In the genomic region with DNA sequence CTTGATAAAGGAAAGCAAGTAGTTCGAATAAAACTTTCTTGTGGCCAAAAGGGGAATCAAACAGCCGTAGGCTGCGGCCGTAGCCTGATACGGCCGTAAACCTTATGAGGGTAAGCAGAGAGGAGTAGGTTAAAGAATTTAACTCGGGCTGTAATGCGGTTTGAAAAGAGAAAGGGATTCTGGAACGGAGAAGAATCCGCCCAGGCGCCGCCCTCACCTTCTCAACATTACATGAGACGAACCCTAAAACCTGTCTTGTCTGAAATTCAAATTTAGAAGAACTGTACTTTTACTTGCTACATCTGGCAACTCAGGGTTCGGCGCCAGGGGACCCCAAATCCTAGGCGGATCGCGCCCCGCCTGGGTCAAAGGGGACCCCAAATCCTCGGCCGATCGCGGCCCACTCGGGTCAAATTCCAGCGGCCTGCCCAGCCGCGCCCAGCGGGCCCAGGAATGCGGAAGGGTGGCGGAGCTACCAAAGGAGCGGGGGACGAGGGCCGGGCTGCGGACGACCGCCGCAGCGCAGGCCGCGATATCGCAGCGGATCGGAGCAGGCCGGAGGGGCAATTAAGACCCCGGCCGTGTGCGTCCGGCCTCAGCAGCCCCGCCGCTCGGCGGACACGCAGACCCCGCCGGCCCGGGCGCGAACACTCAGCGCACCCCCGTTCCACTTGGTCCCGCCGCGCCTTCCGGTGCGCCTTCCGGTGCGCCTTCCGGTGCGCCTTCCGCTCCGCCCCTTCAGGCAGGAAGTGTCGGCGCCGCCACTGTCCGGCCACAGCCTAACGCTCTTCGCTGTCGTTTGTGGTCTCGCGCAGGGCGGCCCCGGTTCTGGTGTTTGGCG, we compare ENCODE assay signal across 1 cellular context.
TF ChIP-seq lines count a peak whose summit lies in the region.

A gene (plus strand): TSS at position 741 of the 841 bp plus-strand sequence. CDS start 10,766 bp downstream, outside the sequence.

TF ChIP-seq in GM12878, 131 proteins besides CTCF, POLR2A, EP300 and RAD21 (continued from another document and continues in another):
- TF ChIP-seq SMAD5 (IDR thresholded peaks at IDR 0.05; ENCODE audit: low read depth) (no peak; the same call in 1 of the 2 replicates), HCFC1 (IDR thresholded peaks at IDR 0.05; ENCODE audit: low read length) (no peak; the same call in 1 of the 2 replicates), FOXK2 (IDR thresholded peaks at IDR 0.05) (peak; percentile 98), EZH2 (IDR thresholded peaks at IDR 0.05; ENCODE audit: borderline replicate concordance, control insufficient read depth, low read depth, low read length) (no peak), SPI1 (IDR thresholded peaks at IDR 0.05; ENCODE audit: borderline replicate concordance, insufficient read depth, low read depth, low read length) (no peak; the same call in 1 of the 2 replicates), IKZF1 (conservative IDR thresholded peaks at IDR 0.05) (peak; percentile 98), BMI1 (IDR thresholded peaks at IDR 0.05; ENCODE audit: borderline replicate concordance) (no peak), ASH2L (IDR thresholded peaks at IDR 0.05; ENCODE audit: borderline replicate concordance, low read depth) (peak; percentile 36; the same call in 1 of the 2 replicates), TCF7 (IDR thresholded peaks at IDR 0.05; ENCODE audit: borderline replicate concordance) (peak; percentile 25; the same call in 1 of the 2 replicates), FOXM1 (IDR thresholded peaks at IDR 0.05; ENCODE audit: low read depth, low read length) (peak; percentile 70), NBN (IDR thresholded peaks at IDR 0.05) (peak; percentile 75), BRCA1 (IDR thresholded peaks at IDR 0.05; ENCODE audit: low read depth, low read length) (no peak), CHD1 (IDR thresholded peaks at IDR 0.05; ENCODE audit: low read depth, low read length) (peak; percentile 97), NFYA (IDR thresholded peaks at IDR 0.05; ENCODE audit: borderline replicate concordance, low read depth, low read length) (no peak), IRF4 (IDR thresholded peaks at IDR 0.05; ENCODE audit: low read depth, low read length) (0 out of 2 replicates have a peak, but pooled peaks have one; percentile 3), MEF2B (IDR thresholded peaks at IDR 0.05; ENCODE audit: partially characterized antibody, poor library complexity, severe bottlenecking) (peak; percentile 31), SUPT20H (IDR thresholded peaks at IDR 0.05; ENCODE audit: borderline replicate concordance, control insufficient read depth, low read depth, low read length) (no peak), RUNX3 (IDR thresholded peaks at IDR 0.05; ENCODE audit: low read length) (peak; percentile 79), ZBED1 (IDR thresholded peaks at IDR 0.05; ENCODE audit: borderline replicate concordance) (no peak), BACH1 (IDR thresholded peaks at IDR 0.05; ENCODE audit: borderline replicate concordance) (peak; percentile 85; the same call in 1 of the 2 replicates), HDAC6 (IDR thresholded peaks at IDR 0.05; ENCODE audit: unreplicated experiment) (no peak), SREBF2 (IDR thresholded peaks at IDR 0.05; ENCODE audit: low read length) (no peak), TBL1XR1 (IDR thresholded peaks at IDR 0.05; ENCODE audit: low read depth, low read length) (no peak), LARP7 (IDR thresholded peaks at IDR 0.05) (peak; percentile 96), YBX1 (IDR thresholded peaks at IDR 0.05) (no peak), NFXL1 (IDR thresholded peaks at IDR 0.05; ENCODE audit: borderline replicate concordance) (no peak), RFX5 (IDR thresholded peaks at IDR 0.05; ENCODE audit: low read depth, low read length) (no peak), NR2C1 (IDR thresholded peaks at IDR 0.05) (peak; percentile 70), POLR2AphosphoS5 (IDR thresholded peaks at IDR 0.05; ENCODE audit: low read length) (peak; percentile 84; the same call in 1 of the 2 replicates), ZSCAN29 (IDR thresholded peaks at IDR 0.05) (no peak), CEBPB (IDR thresholded peaks at IDR 0.05; ENCODE audit: borderline replicate concordance in 1 of 2, low read depth in 2 of 2, low read length in 2 of 2) (no peak), KAT2A (conservative IDR thresholded peaks at IDR 0.05; ENCODE audit: control insufficient read depth, low read depth, low read length) (no peak), EGR1 (IDR thresholded peaks at IDR 0.05; ENCODE audit: borderline replicate concordance in 1 of 2, low read depth in 2 of 2, low read length in 2 of 2) (peak in 1 of 2 experiments; percentile 58; a peak in 2 of 3 replicates), CREB1 (IDR thresholded peaks at IDR 0.05; ENCODE audit: low read depth) (peak; percentile 51; the same call in 1 of the 2 replicates), BHLHE40 (IDR thresholded peaks at IDR 0.05; ENCODE audit: borderline replicate concordance in 1 of 2, low read depth in 2 of 2, low read length in 1 of 2) (peak; percentile 93 to 99), MXI1 (IDR thresholded peaks at IDR 0.05; ENCODE audit: low read depth, low read length) (peak; percentile 69), NRF1 (conservative IDR thresholded peaks at IDR 0.05; ENCODE audit: low read depth, low read length) (no peak), PAX5 (IDR thresholded peaks at IDR 0.05; ENCODE audit: borderline replicate concordance, low read depth, low read length) (no peak), PML (IDR thresholded peaks at IDR 0.05; ENCODE audit: low read length) (peak; percentile 64), SUZ12 (IDR thresholded peaks at IDR 0.05; ENCODE audit: unreplicated experiment) (no peak), STAT3 (IDR thresholded peaks at IDR 0.05; ENCODE audit: low read depth, low read length) (no peak), SIN3A (IDR thresholded peaks at IDR 0.05; ENCODE audit: low read depth, low read length) (peak; percentile 60; the same call in 1 of the 2 replicates)
- TF ChIP-seq, protein P1, sequence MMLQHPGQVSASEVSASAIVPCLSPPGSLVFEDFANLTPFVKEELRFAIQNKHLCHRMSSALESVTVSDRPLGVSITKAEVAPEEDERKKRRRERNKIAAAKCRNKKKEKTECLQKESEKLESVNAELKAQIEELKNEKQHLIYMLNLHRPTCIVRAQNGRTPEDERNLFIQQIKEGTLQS (IDR thresholded peaks at IDR 0.05; ENCODE audit: borderline replicate concordance, extremely low read depth, low read depth, low read length): no peak
- TF ChIP-seq, protein P2, sequence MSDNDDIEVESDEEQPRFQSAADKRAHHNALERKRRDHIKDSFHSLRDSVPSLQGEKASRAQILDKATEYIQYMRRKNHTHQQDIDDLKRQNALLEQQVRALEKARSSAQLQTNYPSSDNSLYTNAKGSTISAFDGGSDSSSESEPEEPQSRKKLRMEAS (IDR thresholded peaks at IDR 0.05; ENCODE audit: low read depth, low read length): no peak; the same call in 1 of the 2 replicates
- TF ChIP-seq, protein P3, sequence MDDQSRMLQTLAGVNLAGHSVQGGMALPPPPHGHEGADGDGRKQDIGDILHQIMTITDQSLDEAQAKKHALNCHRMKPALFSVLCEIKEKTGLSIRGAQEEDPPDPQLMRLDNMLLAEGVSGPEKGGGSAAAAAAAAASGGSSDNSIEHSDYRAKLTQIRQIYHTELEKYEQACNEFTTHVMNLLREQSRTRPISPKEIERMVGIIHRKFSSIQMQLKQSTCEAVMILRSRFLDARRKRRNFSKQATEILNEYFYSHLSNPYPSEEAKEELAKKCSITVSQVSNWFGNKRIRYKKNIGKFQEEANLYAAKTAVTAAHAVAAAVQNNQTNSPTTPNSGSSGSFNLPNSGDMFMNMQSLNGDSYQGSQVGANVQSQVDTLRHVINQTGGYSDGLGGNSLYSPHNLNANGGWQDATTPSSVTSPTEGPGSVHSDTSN (IDR thresholded peaks at IDR 0.05; ENCODE audit: insufficient replicate concordance, low read depth, low read length): no peak
- TF ChIP-seq, protein P4, sequence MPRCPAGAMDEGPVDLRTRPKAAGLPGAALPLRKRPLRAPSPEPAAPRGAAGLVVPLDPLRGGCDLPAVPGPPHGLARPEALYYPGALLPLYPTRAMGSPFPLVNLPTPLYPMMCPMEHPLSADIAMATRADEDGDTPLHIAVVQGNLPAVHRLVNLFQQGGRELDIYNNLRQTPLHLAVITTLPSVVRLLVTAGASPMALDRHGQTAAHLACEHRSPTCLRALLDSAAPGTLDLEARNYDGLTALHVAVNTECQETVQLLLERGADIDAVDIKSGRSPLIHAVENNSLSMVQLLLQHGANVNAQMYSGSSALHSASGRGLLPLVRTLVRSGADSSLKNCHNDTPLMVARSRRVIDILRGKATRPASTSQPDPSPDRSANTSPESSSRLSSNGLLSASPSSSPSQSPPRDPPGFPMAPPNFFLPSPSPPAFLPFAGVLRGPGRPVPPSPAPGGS (IDR thresholded peaks at IDR 0.05; ENCODE audit: borderline replicate concordance, insufficient read depth, low read depth, low read length, poor library complexity, severe bottlenecking): no peak
- TF ChIP-seq, protein P5, sequence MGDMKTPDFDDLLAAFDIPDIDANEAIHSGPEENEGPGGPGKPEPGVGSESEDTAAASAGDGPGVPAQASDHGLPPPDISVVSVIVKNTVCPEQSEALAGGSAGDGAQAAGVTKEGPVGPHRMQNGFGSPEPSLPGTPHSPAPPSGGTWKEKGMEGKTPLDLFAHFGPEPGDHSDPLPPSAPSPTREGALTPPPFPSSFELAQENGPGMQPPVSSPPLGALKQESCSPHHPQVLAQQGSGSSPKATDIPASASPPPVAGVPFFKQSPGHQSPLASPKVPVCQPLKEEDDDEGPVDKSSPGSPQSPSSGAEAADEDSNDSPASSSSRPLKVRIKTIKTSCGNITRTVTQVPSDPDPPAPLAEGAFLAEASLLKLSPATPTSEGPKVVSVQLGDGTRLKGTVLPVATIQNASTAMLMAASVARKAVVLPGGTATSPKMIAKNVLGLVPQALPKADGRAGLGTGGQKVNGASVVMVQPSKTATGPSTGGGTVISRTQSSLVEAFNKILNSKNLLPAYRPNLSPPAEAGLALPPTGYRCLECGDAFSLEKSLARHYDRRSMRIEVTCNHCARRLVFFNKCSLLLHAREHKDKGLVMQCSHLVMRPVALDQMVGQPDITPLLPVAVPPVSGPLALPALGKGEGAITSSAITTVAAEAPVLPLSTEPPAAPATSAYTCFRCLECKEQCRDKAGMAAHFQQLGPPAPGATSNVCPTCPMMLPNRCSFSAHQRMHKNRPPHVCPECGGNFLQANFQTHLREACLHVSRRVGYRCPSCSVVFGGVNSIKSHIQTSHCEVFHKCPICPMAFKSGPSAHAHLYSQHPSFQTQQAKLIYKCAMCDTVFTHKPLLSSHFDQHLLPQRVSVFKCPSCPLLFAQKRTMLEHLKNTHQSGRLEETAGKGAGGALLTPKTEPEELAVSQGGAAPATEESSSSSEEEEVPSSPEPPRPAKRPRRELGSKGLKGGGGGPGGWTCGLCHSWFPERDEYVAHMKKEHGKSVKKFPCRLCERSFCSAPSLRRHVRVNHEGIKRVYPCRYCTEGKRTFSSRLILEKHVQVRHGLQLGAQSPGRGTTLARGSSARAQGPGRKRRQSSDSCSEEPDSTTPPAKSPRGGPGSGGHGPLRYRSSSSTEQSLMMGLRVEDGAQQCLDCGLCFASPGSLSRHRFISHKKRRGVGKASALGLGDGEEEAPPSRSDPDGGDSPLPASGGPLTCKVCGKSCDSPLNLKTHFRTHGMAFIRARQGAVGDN (IDR thresholded peaks at IDR 0.05): peak; percentile 13; the same call in 1 of the 2 replicates
- TF ChIP-seq, protein P6, sequence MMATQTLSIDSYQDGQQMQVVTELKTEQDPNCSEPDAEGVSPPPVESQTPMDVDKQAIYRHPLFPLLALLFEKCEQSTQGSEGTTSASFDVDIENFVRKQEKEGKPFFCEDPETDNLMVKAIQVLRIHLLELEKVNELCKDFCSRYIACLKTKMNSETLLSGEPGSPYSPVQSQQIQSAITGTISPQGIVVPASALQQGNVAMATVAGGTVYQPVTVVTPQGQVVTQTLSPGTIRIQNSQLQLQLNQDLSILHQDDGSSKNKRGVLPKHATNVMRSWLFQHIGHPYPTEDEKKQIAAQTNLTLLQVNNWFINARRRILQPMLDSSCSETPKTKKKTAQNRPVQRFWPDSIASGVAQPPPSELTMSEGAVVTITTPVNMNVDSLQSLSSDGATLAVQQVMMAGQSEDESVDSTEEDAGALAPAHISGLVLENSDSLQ (IDR thresholded peaks at IDR 0.05): no peak; the same call in 1 of the 2 replicates
- TF ChIP-seq, protein P7, sequence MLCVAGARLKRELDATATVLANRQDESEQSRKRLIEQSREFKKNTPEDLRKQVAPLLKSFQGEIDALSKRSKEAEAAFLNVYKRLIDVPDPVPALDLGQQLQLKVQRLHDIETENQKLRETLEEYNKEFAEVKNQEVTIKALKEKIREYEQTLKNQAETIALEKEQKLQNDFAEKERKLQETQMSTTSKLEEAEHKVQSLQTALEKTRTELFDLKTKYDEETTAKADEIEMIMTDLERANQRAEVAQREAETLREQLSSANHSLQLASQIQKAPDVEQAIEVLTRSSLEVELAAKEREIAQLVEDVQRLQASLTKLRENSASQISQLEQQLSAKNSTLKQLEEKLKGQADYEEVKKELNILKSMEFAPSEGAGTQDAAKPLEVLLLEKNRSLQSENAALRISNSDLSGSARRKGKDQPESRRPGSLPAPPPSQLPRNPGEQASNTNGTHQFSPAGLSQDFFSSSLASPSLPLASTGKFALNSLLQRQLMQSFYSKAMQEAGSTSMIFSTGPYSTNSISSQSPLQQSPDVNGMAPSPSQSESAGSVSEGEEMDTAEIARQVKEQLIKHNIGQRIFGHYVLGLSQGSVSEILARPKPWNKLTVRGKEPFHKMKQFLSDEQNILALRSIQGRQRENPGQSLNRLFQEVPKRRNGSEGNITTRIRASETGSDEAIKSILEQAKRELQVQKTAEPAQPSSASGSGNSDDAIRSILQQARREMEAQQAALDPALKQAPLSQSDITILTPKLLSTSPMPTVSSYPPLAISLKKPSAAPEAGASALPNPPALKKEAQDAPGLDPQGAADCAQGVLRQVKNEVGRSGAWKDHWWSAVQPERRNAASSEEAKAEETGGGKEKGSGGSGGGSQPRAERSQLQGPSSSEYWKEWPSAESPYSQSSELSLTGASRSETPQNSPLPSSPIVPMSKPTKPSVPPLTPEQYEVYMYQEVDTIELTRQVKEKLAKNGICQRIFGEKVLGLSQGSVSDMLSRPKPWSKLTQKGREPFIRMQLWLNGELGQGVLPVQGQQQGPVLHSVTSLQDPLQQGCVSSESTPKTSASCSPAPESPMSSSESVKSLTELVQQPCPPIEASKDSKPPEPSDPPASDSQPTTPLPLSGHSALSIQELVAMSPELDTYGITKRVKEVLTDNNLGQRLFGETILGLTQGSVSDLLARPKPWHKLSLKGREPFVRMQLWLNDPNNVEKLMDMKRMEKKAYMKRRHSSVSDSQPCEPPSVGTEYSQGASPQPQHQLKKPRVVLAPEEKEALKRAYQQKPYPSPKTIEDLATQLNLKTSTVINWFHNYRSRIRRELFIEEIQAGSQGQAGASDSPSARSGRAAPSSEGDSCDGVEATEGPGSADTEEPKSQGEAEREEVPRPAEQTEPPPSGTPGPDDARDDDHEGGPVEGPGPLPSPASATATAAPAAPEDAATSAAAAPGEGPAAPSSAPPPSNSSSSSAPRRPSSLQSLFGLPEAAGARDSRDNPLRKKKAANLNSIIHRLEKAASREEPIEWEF (IDR thresholded peaks at IDR 0.05; ENCODE audit: insufficient replicate concordance, low read depth, low read length): no peak
- TF ChIP-seq, protein P8, sequence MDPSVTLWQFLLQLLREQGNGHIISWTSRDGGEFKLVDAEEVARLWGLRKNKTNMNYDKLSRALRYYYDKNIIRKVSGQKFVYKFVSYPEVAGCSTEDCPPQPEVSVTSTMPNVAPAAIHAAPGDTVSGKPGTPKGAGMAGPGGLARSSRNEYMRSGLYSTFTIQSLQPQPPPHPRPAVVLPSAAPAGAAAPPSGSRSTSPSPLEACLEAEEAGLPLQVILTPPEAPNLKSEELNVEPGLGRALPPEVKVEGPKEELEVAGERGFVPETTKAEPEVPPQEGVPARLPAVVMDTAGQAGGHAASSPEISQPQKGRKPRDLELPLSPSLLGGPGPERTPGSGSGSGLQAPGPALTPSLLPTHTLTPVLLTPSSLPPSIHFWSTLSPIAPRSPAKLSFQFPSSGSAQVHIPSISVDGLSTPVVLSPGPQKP (IDR thresholded peaks at IDR 0.05; ENCODE audit: low read depth, low read length): peak; percentile 78
